In genomic region chr16:1771864-1772361, GRCh38 we compare ENCODE assay signal across 8 cellular contexts. TPM values are rescaled to one million over a fixed set of nuclear protein-coding genes. Genes with fewer than 3 reads are reported as not detected.
DNase-seq lines count a peak whose midpoint lies in the region; ATAC-seq and TF ChIP-seq lines count a peak whose summit lies in the region.

No MANE protein-coding gene starts in this region.

- H3K36me3 Mint-ChIP-seq in T-helper 17 cell (ENCODE audit: low read depth): no peaks in the 10 kb centered on the region
- H3K36me3 Mint-ChIP-seq in glutamatergic neuron (ENCODE audit: unreplicated experiment): no peaks in the 10 kb centered on the region

- H3K27ac Mint-ChIP-seq in T-helper 17 cell: peak overlapping the region; percentile 77
- peak overlapping the region; percentile 96 for H3K27ac Mint-ChIP-seq in glutamatergic neuron (ENCODE audit: unreplicated experiment)

- intact Hi-C loops in posterior cingulate gyrus (cut with DNase I): loop anchor here (5.0 kb wide), 3 partner anchors 55 to 190 kb away; partner anchors contain the start of genes FAHD1, HAGH, MAPK8IP3 and RPS2

- H3K4me3 Mint-ChIP-seq in T-helper 17 cell (peak overlapping the region; percentile 99), glutamatergic neuron (ENCODE audit: unreplicated experiment) (peak overlapping the region; percentile 99)

- H3K4me2 ChIP-seq in smooth muscle cell: peak overlapping the region; percentile 100

- peak overlapping the region; percentile 95 for H3K4me3 ChIP-seq in HEK293 (ENCODE audit: low read depth, low read length)
- H3K4me3 ChIP-seq in smooth muscle cell: peak overlapping the region; percentile 83

- peaks cover 18% of the 10 kb centered on the region for H3K4me1 Mint-ChIP-seq in T-helper 17 cell
- peaks cover 11% of the 10 kb centered on the region for H3K4me1 Mint-ChIP-seq in glutamatergic neuron (ENCODE audit: low read depth, unreplicated experiment)

- TF ChIP-seq CTCF in HEK293 (tag by site-specific recombination; IDR thresholded peaks at IDR 0.05): no peak
- no peak for TF ChIP-seq CTCF in glutamatergic neuron (IDR thresholded peaks at IDR 0.05; ENCODE audit: partially characterized antibody, unreplicated experiment)
- no peak for TF ChIP-seq CTCF in smooth muscle cell (IDR thresholded peaks at IDR 0.05; ENCODE audit: borderline replicate concordance, insufficient read depth, poor library complexity, severe bottlenecking)

- H3K27ac ChIP-seq in HEK293 (ENCODE audit: extremely low read depth, low read depth, low read length): peak overlapping the region; percentile 94
- H3K27ac ChIP-seq in smooth muscle cell (ENCODE audit: low read depth): peak overlapping the region; percentile 68

- peaks cover 0 to 77% of the 10 kb centered on the region in 2 experiments; a peak in 1 of 3 replicates for H3K36me3 ChIP-seq in HEK293 (ENCODE audit: control insufficient read depth in 2 of 2, insufficient read depth in 1 of 2, low read length in 2 of 2)
- no peaks in the 10 kb centered on the region for H3K36me3 ChIP-seq in smooth muscle cell (ENCODE audit: low read depth)

- no peak for ATAC-seq in T-helper 17 cell

- CTCF ChIA-PET in HEK293 (lab: Yijun Ruan, JAX): interaction anchor here (0.6 kb wide), 2 partner anchors 122 to 504 kb away, joined by 3 read pairs; no protein-coding TSS in a partner anchor

- peak overlapping the region; percentile 51 for H3K9ac ChIP-seq in smooth muscle cell (ENCODE audit: low read depth)

- 6% methylated on average over 21 of the region's 22 CpGs for WGBS in smooth muscle cell (ENCODE audit: low lambda C conversion rate)

- peaks cover 9% of the 10 kb centered on the region for H3K4me1 ChIP-seq in HEK293 (ENCODE audit: control insufficient read depth, insufficient read depth, low read length)
- peaks cover 20% of the 10 kb centered on the region for H3K4me1 ChIP-seq in smooth muscle cell (ENCODE audit: low read depth)

- DNase-seq in T-helper 17 cell (no peak), glutamatergic neuron (no peak), smooth muscle cell (lab: John Stamatoyannopoulos, UW; ENCODE audit: unreplicated experiment) (no peak), activated gamma-delta T cell treated with Interleukin-2 at 50 U/mL for 16 hours (no peak), NCI-H345 treated with DMSO at 0.1 percent for 48 hours (lab: John Stamatoyannopoulos, UW; ENCODE audit: unreplicated experiment) (no peak), posterior cingulate gyrus (no peak)
- no peak for DNase-seq in stimulated activated CD4-positive, alpha-beta T cell treated with anti-CD3 and anti-CD28 coated beads, Interleukin-4, amount 100 ng/mL, for 4 hours

- no peak overlapping the region for H2AFZ ChIP-seq in smooth muscle cell (ENCODE audit: low read depth)

- peaks cover 24% of the 10 kb centered on the region for H3K79me2 ChIP-seq in smooth muscle cell (ENCODE audit: low read depth)

- H3K9me3 Mint-ChIP-seq in glutamatergic neuron (ENCODE audit: unreplicated experiment): peaks cover 21% of the 10 kb centered on the region

- H3F3A ChIP-seq in smooth muscle cell (ENCODE audit: low read depth): peaks cover 8% of the 10 kb centered on the region

- H3K27me3 Mint-ChIP-seq in T-helper 17 cell: no peaks in the 10 kb centered on the region
- H3K27me3 Mint-ChIP-seq in glutamatergic neuron (ENCODE audit: unreplicated experiment): peaks cover 18% of the 10 kb centered on the region

- no peaks in the 10 kb centered on the region for H3K9me3 ChIP-seq in HEK293 (ENCODE audit: control insufficient read depth, insufficient read depth, low read depth, low read length)
- no peaks in the 10 kb centered on the region for H3K9me3 ChIP-seq in T-helper 17 cell (ENCODE audit: control insufficient read depth, low read length, poor library complexity, severe bottlenecking)
- no peaks in the 10 kb centered on the region for H3K9me3 ChIP-seq in smooth muscle cell (replicated peaks; ENCODE audit: low read depth)

- H4K20me1 ChIP-seq in smooth muscle cell (ENCODE audit: low read depth): peaks cover 23% of the 10 kb centered on the region

- no peaks in the 10 kb centered on the region for H3K27me3 ChIP-seq in smooth muscle cell (ENCODE audit: low read depth)

- POLR2A ChIA-PET in HEK293 (lab: Yijun Ruan, JAX): interaction anchor here (0.7 to 6.0 kb wide), 8 partner anchors 9 to 160 kb away, joined by 3 to 113 read pairs (median 6); partner anchors contain the start of genes CRAMP1, IFT140, JPT2 and MAPK8IP3

TF ChIP-seq in HEK293, 187 proteins besides CTCF, POLR2A, EP300 and RAD21 (continues in another document):
- TF ChIP-seq ZNF423 (tag by site-specific recombination; IDR thresholded peaks at IDR 0.05): no peak
- no peak for TF ChIP-seq ZBTB17 (tag by site-specific recombination; IDR thresholded peaks at IDR 0.05)
- TF ChIP-seq FEZF1 (tag by site-specific recombination; IDR thresholded peaks at IDR 0.05): no peak
- TF ChIP-seq HOXD13 (CRISPR knock-in tag; IDR thresholded peaks at IDR 0.05; ENCODE audit: borderline replicate concordance): no peak
- no peak; the same call in 1 of the 2 replicates for TF ChIP-seq ZNF366 (tag by site-specific recombination; conservative IDR thresholded peaks at IDR 0.05)
- TF ChIP-seq ZNF76 (tag by site-specific recombination; IDR thresholded peaks at IDR 0.05; ENCODE audit: borderline replicate concordance, low read depth): peak; percentile 89
- peak; percentile 57 for TF ChIP-seq ZNF600 (tag by site-specific recombination; IDR thresholded peaks at IDR 0.05)
- TF ChIP-seq ZNF155 (tag by site-specific recombination; IDR thresholded peaks at IDR 0.05): no peak
- TF ChIP-seq, protein P1, sequence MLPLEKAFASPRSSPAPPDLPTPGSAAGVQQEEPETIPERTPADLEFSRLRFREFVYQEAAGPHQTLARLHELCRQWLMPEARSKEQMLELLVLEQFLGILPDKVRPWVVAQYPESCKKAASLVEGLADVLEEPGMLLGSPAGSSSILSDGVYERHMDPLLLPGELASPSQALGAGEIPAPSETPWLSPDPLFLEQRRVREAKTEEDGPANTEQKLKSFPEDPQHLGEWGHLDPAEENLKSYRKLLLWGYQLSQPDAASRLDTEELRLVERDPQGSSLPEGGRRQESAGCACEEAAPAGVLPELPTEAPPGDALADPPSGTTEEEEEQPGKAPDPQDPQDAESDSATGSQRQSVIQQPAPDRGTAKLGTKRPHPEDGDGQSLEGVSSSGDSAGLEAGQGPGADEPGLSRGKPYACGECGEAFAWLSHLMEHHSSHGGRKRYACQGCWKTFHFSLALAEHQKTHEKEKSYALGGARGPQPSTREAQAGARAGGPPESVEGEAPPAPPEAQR (tag by site-specific recombination; IDR thresholded peaks at IDR 0.05): no peak
- no peak; the same call in 1 of the 2 replicates for TF ChIP-seq ZNF292 (tag by site-specific recombination; IDR thresholded peaks at IDR 0.05; ENCODE audit: borderline replicate concordance, low read depth)
- no peak for TF ChIP-seq ZNF175 (tag by site-specific recombination; IDR thresholded peaks at IDR 0.05)
- TF ChIP-seq ZNF501 (tag by site-specific recombination; IDR thresholded peaks at IDR 0.05): no peak
- no peak for TF ChIP-seq ZEB2 (tag by site-specific recombination; IDR thresholded peaks at IDR 0.05)
- no peak for TF ChIP-seq ZNF549 (tag by site-specific recombination; IDR thresholded peaks at IDR 0.05)
- TF ChIP-seq KLF8 (tag by site-specific recombination; IDR thresholded peaks at IDR 0.05): peak; percentile 9; the same call in 1 of the 2 replicates
- 0 out of 2 replicates have a peak, but pooled peaks have one; percentile 7 for TF ChIP-seq ZNF398 (tag by site-specific recombination; IDR thresholded peaks at IDR 0.05)
- TF ChIP-seq ZNF341 (tag by site-specific recombination; IDR thresholded peaks at IDR 0.05; ENCODE audit: low read depth): peak; percentile 21; the same call in 1 of the 2 replicates

RNA-seq across cellular contexts. Expression of gene NME3, which starts 0.6 kb away (rescaled TPM):
- total RNA-seq in T-helper 17 cell (10 to 100 TPM; 54.0 to 61.9 TPM), glutamatergic neuron (ENCODE audit: unreplicated experiment) (79.1 TPM), smooth muscle cell (38.0 and 56.7 TPM in 2 replicates)
- polyA plus RNA-seq in smooth muscle cell: 85.4 and 94.3 TPM in 2 replicates

RNA-seq across cellular contexts. Expression of gene EME2, which starts 0.7 kb away (rescaled TPM):
- total RNA-seq in T-helper 17 cell (10 to 100 TPM; 30.6 to 30.8 TPM), glutamatergic neuron (ENCODE audit: unreplicated experiment) (68.7 TPM), smooth muscle cell (3.6 and 4.4 TPM in 2 replicates)
- polyA plus RNA-seq in smooth muscle cell: 3.8 and 7.6 TPM in 2 replicates

RNA-seq across cellular contexts. Expression of gene MRPS34, which starts 1.0 kb away (rescaled TPM):
- 10 to 100 TPM; 45.1 to 57.5 TPM for total RNA-seq in T-helper 17 cell
- 75.1 TPM for total RNA-seq in glutamatergic neuron (ENCODE audit: unreplicated experiment)
- total RNA-seq in smooth muscle cell: 56.7 and 62.9 TPM in 2 replicates
- polyA plus RNA-seq in smooth muscle cell: 111 and 122 TPM in 2 replicates

RNA-seq across cellular contexts. Expression of gene SPSB3, which starts 10.5 kb away (rescaled TPM):
- total RNA-seq in T-helper 17 cell (100 to 1,000 TPM in 1 of 2 donors, 10 to 100 TPM in 1; 92.2 to 101 TPM), glutamatergic neuron (ENCODE audit: unreplicated experiment) (80.4 TPM), smooth muscle cell (23.0 and 25.1 TPM in 2 replicates)
- 49.8 and 60.3 TPM in 2 replicates for polyA plus RNA-seq in smooth muscle cell

RNA-seq across cellular contexts. Expression of gene NUBP2, which starts 10.8 kb away (rescaled TPM):
- total RNA-seq in T-helper 17 cell: 10 to 100 TPM; 41.7 to 44.9 TPM
- total RNA-seq in glutamatergic neuron (ENCODE audit: unreplicated experiment): 66.1 TPM
- 32.9 and 48.0 TPM in 2 replicates for total RNA-seq in smooth muscle cell
- 80.8 and 86.7 TPM in 2 replicates for polyA plus RNA-seq in smooth muscle cell
